Comparison of ENCODE assay signal across 1 cellular context in the genomic region with DNA sequence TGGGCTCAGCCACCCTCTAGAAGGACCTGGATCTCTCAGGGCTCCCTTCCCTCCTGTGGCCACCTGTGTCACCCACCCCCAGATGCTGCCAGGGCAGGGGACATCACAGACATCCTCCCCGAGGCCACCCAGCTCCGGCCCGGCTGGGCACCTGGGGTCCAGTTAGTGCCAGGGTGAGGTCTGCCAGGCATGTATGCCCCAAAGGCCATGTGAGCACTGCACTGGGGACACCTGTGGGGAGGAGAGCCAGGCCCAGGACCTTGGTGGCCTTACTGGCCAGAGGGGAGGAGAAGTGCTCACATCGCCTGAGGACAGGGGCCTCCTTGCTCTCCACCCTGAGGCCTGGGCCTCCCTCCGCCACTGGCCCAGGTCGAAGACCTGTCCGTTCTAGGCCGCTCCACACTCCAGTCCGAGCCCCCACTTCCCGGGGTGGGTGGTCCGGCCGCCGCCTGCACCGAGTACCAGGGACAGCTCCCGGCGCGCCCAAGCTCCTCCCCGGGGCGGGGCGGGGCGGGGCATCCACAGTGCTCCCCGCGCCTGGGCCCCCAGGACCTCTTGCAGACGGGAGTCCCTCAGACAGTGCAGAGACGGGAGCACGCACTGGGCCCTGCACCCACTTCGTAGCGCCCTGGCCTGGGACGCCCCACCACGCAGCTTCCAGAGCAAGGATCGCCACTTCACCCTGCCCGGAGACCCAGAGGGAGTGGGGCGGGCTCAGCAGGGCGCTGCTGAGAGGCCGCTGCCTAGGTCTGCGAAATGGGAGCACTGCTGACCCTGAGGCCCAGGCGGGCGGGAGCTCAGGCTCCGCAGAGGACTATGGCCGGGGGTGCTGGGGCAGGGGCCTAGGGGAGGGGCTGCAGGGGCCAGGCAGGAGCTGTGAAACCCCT.
TF ChIP-seq lines count a peak whose summit lies in the region.

No MANE protein-coding gene starts in this region.

TF ChIP-seq in WTC11, 78 proteins besides CTCF, POLR2A, EP300 and RAD21 (continued from another document and continues in another):
- no peak for TF ChIP-seq CBFB (CRISPR knock-in tag; IDR thresholded peaks at IDR 0.05; ENCODE audit: low read depth)
- no peak for TF ChIP-seq NFE2L1 (CRISPR knock-in tag; IDR thresholded peaks at IDR 0.05)
- TF ChIP-seq, protein P1, sequence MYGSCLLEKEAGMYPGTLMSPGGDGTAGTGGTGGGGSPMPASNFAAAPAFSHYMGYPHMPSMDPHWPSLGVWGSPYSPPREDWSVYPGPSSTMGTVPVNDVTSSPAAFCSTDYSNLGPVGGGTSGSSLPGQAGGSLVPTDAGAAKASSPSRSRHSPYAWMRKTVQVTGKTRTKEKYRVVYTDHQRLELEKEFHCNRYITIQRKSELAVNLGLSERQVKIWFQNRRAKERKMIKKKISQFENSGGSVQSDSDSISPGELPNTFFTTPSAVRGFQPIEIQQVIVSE (CRISPR knock-in tag; IDR thresholded peaks at IDR 0.05; ENCODE audit: borderline replicate concordance), result no peak
- TF ChIP-seq, protein P2, sequence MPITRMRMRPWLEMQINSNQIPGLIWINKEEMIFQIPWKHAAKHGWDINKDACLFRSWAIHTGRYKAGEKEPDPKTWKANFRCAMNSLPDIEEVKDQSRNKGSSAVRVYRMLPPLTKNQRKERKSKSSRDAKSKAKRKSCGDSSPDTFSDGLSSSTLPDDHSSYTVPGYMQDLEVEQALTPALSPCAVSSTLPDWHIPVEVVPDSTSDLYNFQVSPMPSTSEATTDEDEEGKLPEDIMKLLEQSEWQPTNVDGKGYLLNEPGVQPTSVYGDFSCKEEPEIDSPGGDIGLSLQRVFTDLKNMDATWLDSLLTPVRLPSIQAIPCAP (CRISPR knock-in tag; IDR thresholded peaks at IDR 0.05), result no peak; the same call in 1 of the 2 replicates
- TF ChIP-seq, protein P3, sequence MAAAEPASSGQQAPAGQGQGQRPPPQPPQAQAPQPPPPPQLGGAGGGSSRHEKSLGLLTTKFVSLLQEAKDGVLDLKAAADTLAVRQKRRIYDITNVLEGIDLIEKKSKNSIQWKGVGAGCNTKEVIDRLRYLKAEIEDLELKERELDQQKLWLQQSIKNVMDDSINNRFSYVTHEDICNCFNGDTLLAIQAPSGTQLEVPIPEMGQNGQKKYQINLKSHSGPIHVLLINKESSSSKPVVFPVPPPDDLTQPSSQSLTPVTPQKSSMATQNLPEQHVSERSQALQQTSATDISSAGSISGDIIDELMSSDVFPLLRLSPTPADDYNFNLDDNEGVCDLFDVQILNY (CRISPR knock-in tag; IDR thresholded peaks at IDR 0.05), result peak; percentile 77
- 0 out of 2 replicates have a peak, but pooled peaks have one; percentile 62 for TF ChIP-seq JUN (CRISPR knock-in tag; IDR thresholded peaks at IDR 0.05)
- TF ChIP-seq, protein P4, sequence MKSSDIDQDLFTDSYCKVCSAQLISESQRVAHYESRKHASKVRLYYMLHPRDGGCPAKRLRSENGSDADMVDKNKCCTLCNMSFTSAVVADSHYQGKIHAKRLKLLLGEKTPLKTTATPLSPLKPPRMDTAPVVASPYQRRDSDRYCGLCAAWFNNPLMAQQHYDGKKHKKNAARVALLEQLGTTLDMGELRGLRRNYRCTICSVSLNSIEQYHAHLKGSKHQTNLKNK (CRISPR knock-in tag; IDR thresholded peaks at IDR 0.05), result no peak
- TF ChIP-seq, protein P5, sequence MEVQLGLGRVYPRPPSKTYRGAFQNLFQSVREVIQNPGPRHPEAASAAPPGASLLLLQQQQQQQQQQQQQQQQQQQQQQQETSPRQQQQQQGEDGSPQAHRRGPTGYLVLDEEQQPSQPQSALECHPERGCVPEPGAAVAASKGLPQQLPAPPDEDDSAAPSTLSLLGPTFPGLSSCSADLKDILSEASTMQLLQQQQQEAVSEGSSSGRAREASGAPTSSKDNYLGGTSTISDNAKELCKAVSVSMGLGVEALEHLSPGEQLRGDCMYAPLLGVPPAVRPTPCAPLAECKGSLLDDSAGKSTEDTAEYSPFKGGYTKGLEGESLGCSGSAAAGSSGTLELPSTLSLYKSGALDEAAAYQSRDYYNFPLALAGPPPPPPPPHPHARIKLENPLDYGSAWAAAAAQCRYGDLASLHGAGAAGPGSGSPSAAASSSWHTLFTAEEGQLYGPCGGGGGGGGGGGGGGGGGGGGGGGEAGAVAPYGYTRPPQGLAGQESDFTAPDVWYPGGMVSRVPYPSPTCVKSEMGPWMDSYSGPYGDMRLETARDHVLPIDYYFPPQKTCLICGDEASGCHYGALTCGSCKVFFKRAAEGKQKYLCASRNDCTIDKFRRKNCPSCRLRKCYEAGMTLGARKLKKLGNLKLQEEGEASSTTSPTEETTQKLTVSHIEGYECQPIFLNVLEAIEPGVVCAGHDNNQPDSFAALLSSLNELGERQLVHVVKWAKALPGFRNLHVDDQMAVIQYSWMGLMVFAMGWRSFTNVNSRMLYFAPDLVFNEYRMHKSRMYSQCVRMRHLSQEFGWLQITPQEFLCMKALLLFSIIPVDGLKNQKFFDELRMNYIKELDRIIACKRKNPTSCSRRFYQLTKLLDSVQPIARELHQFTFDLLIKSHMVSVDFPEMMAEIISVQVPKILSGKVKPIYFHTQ (CRISPR knock-in tag; IDR thresholded peaks at IDR 0.05), result no peak
- TF ChIP-seq FOXK1 (CRISPR knock-in tag; IDR thresholded peaks at IDR 0.05), result no peak
- TF ChIP-seq, protein P6, sequence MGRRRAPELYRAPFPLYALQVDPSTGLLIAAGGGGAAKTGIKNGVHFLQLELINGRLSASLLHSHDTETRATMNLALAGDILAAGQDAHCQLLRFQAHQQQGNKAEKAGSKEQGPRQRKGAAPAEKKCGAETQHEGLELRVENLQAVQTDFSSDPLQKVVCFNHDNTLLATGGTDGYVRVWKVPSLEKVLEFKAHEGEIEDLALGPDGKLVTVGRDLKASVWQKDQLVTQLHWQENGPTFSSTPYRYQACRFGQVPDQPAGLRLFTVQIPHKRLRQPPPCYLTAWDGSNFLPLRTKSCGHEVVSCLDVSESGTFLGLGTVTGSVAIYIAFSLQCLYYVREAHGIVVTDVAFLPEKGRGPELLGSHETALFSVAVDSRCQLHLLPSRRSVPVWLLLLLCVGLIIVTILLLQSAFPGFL (CRISPR knock-in tag; IDR thresholded peaks at IDR 0.05; ENCODE audit: borderline replicate concordance), result no peak
- 0 out of 2 replicates have a peak, but pooled peaks have one; percentile 32 for TF ChIP-seq CREM (CRISPR knock-in tag; IDR thresholded peaks at IDR 0.05)
- TF ChIP-seq FOXP1 (CRISPR knock-in tag; IDR thresholded peaks at IDR 0.05; ENCODE audit: borderline replicate concordance), result no peak; the same call in 1 of the 2 replicates
- no peak for TF ChIP-seq TCF7 (CRISPR knock-in tag; IDR thresholded peaks at IDR 0.05; ENCODE audit: low read depth)
- TF ChIP-seq, protein P7, sequence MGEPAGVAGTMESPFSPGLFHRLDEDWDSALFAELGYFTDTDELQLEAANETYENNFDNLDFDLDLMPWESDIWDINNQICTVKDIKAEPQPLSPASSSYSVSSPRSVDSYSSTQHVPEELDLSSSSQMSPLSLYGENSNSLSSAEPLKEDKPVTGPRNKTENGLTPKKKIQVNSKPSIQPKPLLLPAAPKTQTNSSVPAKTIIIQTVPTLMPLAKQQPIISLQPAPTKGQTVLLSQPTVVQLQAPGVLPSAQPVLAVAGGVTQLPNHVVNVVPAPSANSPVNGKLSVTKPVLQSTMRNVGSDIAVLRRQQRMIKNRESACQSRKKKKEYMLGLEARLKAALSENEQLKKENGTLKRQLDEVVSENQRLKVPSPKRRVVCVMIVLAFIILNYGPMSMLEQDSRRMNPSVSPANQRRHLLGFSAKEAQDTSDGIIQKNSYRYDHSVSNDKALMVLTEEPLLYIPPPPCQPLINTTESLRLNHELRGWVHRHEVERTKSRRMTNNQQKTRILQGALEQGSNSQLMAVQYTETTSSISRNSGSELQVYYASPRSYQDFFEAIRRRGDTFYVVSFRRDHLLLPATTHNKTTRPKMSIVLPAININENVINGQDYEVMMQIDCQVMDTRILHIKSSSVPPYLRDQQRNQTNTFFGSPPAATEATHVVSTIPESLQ (CRISPR knock-in tag; IDR thresholded peaks at IDR 0.05), result no peak
- peak; percentile 93 for TF ChIP-seq ZNF263 (CRISPR knock-in tag; IDR thresholded peaks at IDR 0.05; ENCODE audit: low read depth)
- peak; percentile 64; the same call in 1 of the 2 replicates for TF ChIP-seq CREB1 (CRISPR knock-in tag; IDR thresholded peaks at IDR 0.05)
- peak; percentile 57; the same call in 1 of the 2 replicates for TF ChIP-seq ETV6 (CRISPR knock-in tag; IDR thresholded peaks at IDR 0.05)
- no peak for TF ChIP-seq OVOL2 (CRISPR knock-in tag; IDR thresholded peaks at IDR 0.05; ENCODE audit: borderline replicate concordance)
- TF ChIP-seq, protein P8, sequence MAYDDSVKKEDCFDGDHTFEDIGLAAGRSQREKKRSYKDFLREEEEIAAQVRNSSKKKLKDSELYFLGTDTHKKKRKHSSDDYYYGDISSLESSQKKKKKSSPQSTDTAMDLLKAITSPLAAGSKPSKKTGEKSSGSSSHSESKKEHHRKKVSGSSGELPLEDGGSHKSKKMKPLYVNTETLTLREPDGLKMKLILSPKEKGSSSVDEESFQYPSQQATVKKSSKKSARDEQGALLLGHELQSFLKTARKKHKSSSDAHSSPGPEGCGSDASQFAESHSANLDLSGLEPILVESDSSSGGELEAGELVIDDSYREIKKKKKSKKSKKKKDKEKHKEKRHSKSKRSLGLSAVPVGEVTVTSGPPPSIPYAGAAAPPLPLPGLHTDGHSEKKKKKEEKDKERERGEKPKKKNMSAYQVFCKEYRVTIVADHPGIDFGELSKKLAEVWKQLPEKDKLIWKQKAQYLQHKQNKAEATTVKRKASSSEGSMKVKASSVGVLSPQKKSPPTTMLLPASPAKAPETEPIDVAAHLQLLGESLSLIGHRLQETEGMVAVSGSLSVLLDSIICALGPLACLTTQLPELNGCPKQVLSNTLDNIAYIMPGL (CRISPR knock-in tag; IDR thresholded peaks at IDR 0.05), result no peak
- no peak for TF ChIP-seq ZBTB21 (CRISPR knock-in tag; IDR thresholded peaks at IDR 0.05; ENCODE audit: borderline replicate concordance)
- TF ChIP-seq PRRX2 (CRISPR knock-in tag; IDR thresholded peaks at IDR 0.05), result no peak
- TF ChIP-seq, protein P9, sequence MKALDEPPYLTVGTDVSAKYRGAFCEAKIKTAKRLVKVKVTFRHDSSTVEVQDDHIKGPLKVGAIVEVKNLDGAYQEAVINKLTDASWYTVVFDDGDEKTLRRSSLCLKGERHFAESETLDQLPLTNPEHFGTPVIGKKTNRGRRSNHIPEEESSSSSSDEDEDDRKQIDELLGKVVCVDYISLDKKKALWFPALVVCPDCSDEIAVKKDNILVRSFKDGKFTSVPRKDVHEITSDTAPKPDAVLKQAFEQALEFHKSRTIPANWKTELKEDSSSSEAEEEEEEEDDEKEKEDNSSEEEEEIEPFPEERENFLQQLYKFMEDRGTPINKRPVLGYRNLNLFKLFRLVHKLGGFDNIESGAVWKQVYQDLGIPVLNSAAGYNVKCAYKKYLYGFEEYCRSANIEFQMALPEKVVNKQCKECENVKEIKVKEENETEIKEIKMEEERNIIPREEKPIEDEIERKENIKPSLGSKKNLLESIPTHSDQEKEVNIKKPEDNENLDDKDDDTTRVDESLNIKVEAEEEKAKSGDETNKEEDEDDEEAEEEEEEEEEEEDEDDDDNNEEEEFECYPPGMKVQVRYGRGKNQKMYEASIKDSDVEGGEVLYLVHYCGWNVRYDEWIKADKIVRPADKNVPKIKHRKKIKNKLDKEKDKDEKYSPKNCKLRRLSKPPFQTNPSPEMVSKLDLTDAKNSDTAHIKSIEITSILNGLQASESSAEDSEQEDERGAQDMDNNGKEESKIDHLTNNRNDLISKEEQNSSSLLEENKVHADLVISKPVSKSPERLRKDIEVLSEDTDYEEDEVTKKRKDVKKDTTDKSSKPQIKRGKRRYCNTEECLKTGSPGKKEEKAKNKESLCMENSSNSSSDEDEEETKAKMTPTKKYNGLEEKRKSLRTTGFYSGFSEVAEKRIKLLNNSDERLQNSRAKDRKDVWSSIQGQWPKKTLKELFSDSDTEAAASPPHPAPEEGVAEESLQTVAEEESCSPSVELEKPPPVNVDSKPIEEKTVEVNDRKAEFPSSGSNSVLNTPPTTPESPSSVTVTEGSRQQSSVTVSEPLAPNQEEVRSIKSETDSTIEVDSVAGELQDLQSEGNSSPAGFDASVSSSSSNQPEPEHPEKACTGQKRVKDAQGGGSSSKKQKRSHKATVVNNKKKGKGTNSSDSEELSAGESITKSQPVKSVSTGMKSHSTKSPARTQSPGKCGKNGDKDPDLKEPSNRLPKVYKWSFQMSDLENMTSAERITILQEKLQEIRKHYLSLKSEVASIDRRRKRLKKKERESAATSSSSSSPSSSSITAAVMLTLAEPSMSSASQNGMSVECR (CRISPR knock-in tag; IDR thresholded peaks at IDR 0.05; ENCODE audit: borderline replicate concordance), result 0 out of 2 replicates have a peak, but pooled peaks have one; percentile 11
- TF ChIP-seq JAZF1 (CRISPR knock-in tag; IDR thresholded peaks at IDR 0.05), result no peak
- TF ChIP-seq ZNF121 (CRISPR knock-in tag; IDR thresholded peaks at IDR 0.05), result no peak
- TF ChIP-seq ATF1 (CRISPR knock-in tag; IDR thresholded peaks at IDR 0.05), result no peak
- peak; percentile 83; the same call in 1 of the 2 replicates for TF ChIP-seq TP53 (CRISPR knock-in tag; IDR thresholded peaks at IDR 0.05)
- TF ChIP-seq ZNF423 (CRISPR knock-in tag; IDR thresholded peaks at IDR 0.05), result 0 out of 2 replicates have a peak, but pooled peaks have one; percentile 13
- TF ChIP-seq, protein P10, sequence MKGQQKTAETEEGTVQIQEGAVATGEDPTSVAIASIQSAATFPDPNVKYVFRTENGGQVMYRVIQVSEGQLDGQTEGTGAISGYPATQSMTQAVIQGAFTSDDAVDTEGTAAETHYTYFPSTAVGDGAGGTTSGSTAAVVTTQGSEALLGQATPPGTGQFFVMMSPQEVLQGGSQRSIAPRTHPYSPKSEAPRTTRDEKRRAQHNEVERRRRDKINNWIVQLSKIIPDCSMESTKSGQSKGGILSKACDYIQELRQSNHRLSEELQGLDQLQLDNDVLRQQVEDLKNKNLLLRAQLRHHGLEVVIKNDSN (CRISPR knock-in tag; IDR thresholded peaks at IDR 0.05), result no peak; the same call in 1 of the 2 replicates
- no peak for TF ChIP-seq GABPB1 (CRISPR knock-in tag; IDR thresholded peaks at IDR 0.05)
- no peak for TF ChIP-seq RORB (CRISPR knock-in tag; IDR thresholded peaks at IDR 0.05)
- no peak for TF ChIP-seq ZNF138 (CRISPR knock-in tag; conservative IDR thresholded peaks at IDR 0.05)
- TF ChIP-seq IRF2 (CRISPR knock-in tag; IDR thresholded peaks at IDR 0.05; ENCODE audit: borderline replicate concordance, low read depth), result no peak
- TF ChIP-seq, protein P11, sequence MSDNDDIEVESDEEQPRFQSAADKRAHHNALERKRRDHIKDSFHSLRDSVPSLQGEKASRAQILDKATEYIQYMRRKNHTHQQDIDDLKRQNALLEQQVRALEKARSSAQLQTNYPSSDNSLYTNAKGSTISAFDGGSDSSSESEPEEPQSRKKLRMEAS (CRISPR knock-in tag; IDR thresholded peaks at IDR 0.05), result no peak
- TF ChIP-seq, protein P12, sequence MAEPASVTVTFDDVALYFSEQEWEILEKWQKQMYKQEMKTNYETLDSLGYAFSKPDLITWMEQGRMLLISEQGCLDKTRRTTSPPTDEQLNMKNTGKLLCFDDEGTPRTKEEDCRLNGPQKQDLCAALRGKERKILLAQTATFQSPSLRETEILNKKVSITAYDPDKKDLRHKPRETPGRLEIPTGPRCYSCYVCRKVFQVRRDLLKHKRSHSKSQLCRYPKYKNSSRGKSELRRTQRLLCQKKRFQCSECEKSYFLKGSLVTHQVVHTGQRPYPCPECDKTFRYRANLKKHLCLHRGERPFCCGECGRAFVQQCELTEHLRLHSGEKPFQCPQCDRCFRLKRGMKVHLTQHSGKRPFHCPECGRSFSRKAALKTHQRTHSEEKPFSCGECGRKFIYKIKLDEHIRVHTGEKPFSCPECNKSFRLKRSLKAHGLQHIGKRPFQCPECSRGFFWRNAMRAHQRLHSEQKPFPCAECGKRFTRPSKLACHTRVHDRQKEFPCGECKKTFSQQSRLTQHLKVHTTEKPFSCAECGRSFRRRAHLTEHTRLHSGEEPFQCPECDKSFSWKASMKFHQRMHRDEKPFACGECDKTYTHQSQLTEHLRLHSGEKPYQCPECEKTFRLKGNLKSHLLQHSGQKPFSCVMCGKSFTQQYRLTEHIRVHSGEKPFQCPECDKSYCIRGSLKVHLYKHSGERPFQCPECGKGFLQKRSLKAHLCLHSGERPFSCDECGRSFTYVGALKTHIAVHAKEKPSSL (CRISPR knock-in tag; conservative IDR thresholded peaks at IDR 0.05), result no peak
- 0 out of 2 replicates have a peak, but pooled peaks have one; percentile 37 for TF ChIP-seq ELF4 (CRISPR knock-in tag; IDR thresholded peaks at IDR 0.05; ENCODE audit: low read depth)
